In the genomic region with DNA sequence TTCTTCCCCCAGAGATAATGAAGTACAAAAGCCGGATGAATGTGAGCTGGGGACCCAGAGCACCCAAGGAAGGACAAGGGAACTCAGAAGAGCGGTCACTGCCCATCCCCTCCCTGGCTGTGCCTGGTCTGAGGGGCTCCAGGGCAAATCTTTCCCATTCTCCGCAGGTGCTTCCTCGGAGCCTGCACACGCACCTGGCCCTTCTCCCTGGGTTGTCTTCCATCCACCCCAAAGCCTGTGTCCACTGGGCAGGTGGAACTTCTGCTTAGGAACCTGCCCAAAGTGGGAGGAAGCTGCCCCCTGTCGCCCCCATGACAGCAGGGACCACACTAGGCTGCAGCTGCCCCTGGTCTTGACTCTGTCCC, we compare ENCODE assay signal across 24 cellular contexts.
DNase-seq lines count a peak whose midpoint lies in the region; ATAC-seq, FAIRE-seq and TF ChIP-seq lines count a peak whose summit lies in the region.
"Had no signal": no experiment of that assay in that cellular context is flagged by ENCODE, and none has a peak within 500 bp of the region (broad histone marks: within the 10 kb centered on the region; RNA-seq: fewer than 3 reads in every experiment).

No MANE protein-coding gene starts in this region.

- H3K27ac Mint-ChIP-seq in activated CD8-positive, alpha-beta memory T cell treated with anti-CD3 and anti-CD28 coated beads, Interleukin-2, amount 10 ng/mL, durations not matched to agents 7 days and 5 days: no peak overlapping the region
- H3K27ac Mint-ChIP-seq: activated naive CD4-positive, alpha-beta T cell treated with anti-CD3 and anti-CD28 coated beads, Interleukin-2, amount 50 U/mL, for 24 hours; H9; immature natural killer cell; nephron progenitor cell; stimulated activated naive CD8-positive, alpha-beta T cell treated with anti-CD3 and anti-CD28 coated beads, Interleukin-15, amount 100 ng/mL, for 72 hours had no signal

- H3K4me3 ChIP-seq in cardiac muscle cell: no peak overlapping the region
- no peak overlapping the region for H3K4me3 ChIP-seq in kidney (ENCODE audit: low read length in 2 of 2)
- no peak overlapping the region for H3K4me3 ChIP-seq in psoas muscle
- no peak overlapping the region for H3K4me3 ChIP-seq in aorta (ENCODE audit: low read length in 2 of 2)
- H3K4me3 ChIP-seq: A549 had no signal

- intact Hi-C loops in left cardiac atrium (cut with DNase I) (no loop called here), kidney (cut with DNase I) (no loop called here), psoas muscle (cut with DNase I) (no loop called here), aorta (cut with DNase I) (loop anchor here in 1 of 2 donors (5.0 kb wide), 1 partner anchor 47 kb away; no protein-coding TSS in a partner anchor)

- CTCF ChIA-PET in activated CD8-positive, alpha-beta memory T cell treated with anti-CD3 and anti-CD28 coated beads, Interleukin-2, amount 10 ng/mL, durations not matched to agents 7 days and 5 days (lab: Charles Lee): no interaction called here

- no peak overlapping the region for H3K9ac ChIP-seq in kidney (ENCODE audit: low read length in 2 of 2)
- H3K9ac ChIP-seq: KMS-11 had no signal

- WGBS in psoas muscle, 3 donors: 56 to 76% (median 66%) methylated on average over 5 to 6 of the region's 6 CpGs
- 67 to 68% methylated on average over 6 of the region's 6 CpGs for WGBS in aorta, 2 donors

- H3K9me3 Mint-ChIP-seq in activated CD8-positive, alpha-beta memory T cell treated with anti-CD3 and anti-CD28 coated beads, Interleukin-2, amount 10 ng/mL, durations not matched to agents 7 days and 5 days (ENCODE audit: low read depth): no peaks in the 10 kb centered on the region
- H3K9me3 Mint-ChIP-seq: activated naive CD4-positive, alpha-beta T cell treated with anti-CD3 and anti-CD28 coated beads, Interleukin-2, amount 50 U/mL, for 24 hours; activated T-cell treated with anti-CD3 and anti-CD28 coated beads, Interleukin-2, amount 50 U/mL, for 4 hours; H9; immature natural killer cell; nephron progenitor cell; stimulated activated naive CD8-positive, alpha-beta T cell treated with anti-CD3 and anti-CD28 coated beads, Interleukin-15, amount 100 ng/mL, for 72 hours had no signal

- no peak overlapping the region for H3K4me3 Mint-ChIP-seq in activated CD8-positive, alpha-beta memory T cell treated with anti-CD3 and anti-CD28 coated beads, Interleukin-2, amount 10 ng/mL, durations not matched to agents 7 days and 5 days
- H3K4me3 Mint-ChIP-seq: activated naive CD4-positive, alpha-beta T cell treated with anti-CD3 and anti-CD28 coated beads, Interleukin-2, amount 50 U/mL, for 24 hours; activated T-cell treated with anti-CD3 and anti-CD28 coated beads, Interleukin-2, amount 50 U/mL, for 4 hours; H9; immature natural killer cell; nephron progenitor cell; stimulated activated naive CD8-positive, alpha-beta T cell treated with anti-CD3 and anti-CD28 coated beads, Interleukin-15, amount 100 ng/mL, for 72 hours had no signal

- H3K36me3 Mint-ChIP-seq in activated CD8-positive, alpha-beta memory T cell treated with anti-CD3 and anti-CD28 coated beads, Interleukin-2, amount 10 ng/mL, durations not matched to agents 7 days and 5 days: no peaks in the 10 kb centered on the region
- H3K36me3 Mint-ChIP-seq: activated naive CD4-positive, alpha-beta T cell treated with anti-CD3 and anti-CD28 coated beads, Interleukin-2, amount 50 U/mL, for 24 hours; immature natural killer cell had no signal

- no peaks in the 10 kb centered on the region for H3K4me1 Mint-ChIP-seq in activated CD8-positive, alpha-beta memory T cell treated with anti-CD3 and anti-CD28 coated beads, Interleukin-2, amount 10 ng/mL, durations not matched to agents 7 days and 5 days
- H3K4me1 Mint-ChIP-seq: activated naive CD4-positive, alpha-beta T cell treated with anti-CD3 and anti-CD28 coated beads, Interleukin-2, amount 50 U/mL, for 24 hours; immature natural killer cell; stimulated activated naive CD8-positive, alpha-beta T cell treated with anti-CD3 and anti-CD28 coated beads, Interleukin-15, amount 100 ng/mL, for 72 hours had no signal

- H3K9me3 ChIP-seq in cardiac muscle cell (ENCODE audit: low read depth): no peaks in the 10 kb centered on the region
- H3K9me3 ChIP-seq in kidney (ENCODE audit: control insufficient read depth in 1 of 2, low read length in 2 of 2): no peaks in the 10 kb centered on the region
- H3K9me3 ChIP-seq in psoas muscle: peaks cover 3% of the 10 kb centered on the region
- H3K9me3 ChIP-seq in aorta (ENCODE audit: control insufficient read depth, low read length): no peaks in the 10 kb centered on the region
- H3K9me3 ChIP-seq: A549 had no signal

- no peaks in the 10 kb centered on the region for H3K27me3 Mint-ChIP-seq in activated CD8-positive, alpha-beta memory T cell treated with anti-CD3 and anti-CD28 coated beads, Interleukin-2, amount 10 ng/mL, durations not matched to agents 7 days and 5 days

- no peak for TF ChIP-seq CTCF in cardiac muscle cell (IDR thresholded peaks at IDR 0.05; ENCODE audit: low read depth, low read length)
- no peak for TF ChIP-seq CTCF in kidney (IDR thresholded peaks at IDR 0.05; ENCODE audit: borderline replicate concordance, extremely low read depth, insufficient read depth)
- no peak for TF ChIP-seq CTCF in psoas muscle (IDR thresholded peaks at IDR 0.05)

- peak overlapping the region; percentile 94 for H3K27ac ChIP-seq in cardiac muscle cell
- H3K27ac ChIP-seq in kidney (ENCODE audit: low read depth in 2 of 2, low read length in 2 of 2): peak overlapping the region; percentile 82 to 85
- peak overlapping the region; percentile 32 for H3K27ac ChIP-seq in psoas muscle
- peak overlapping the region; percentile 87 to 92 for H3K27ac ChIP-seq in aorta (ENCODE audit: low read depth in 1 of 2, low read length in 2 of 2)
- H3K27ac ChIP-seq: A549, KMS-11 had no signal

- no peak for FAIRE-seq in kidney (lab: Jason Lieb, UNC)
- FAIRE-seq: A549, GM12892 had no signal

- DNase-seq in cardiac muscle cell (ENCODE audit: low read depth in 1 of 2, low spot score in 1 of 2): no peak
- no peak for DNase-seq in left cardiac atrium
- peak; percentile 52 for DNase-seq in kidney
- no peak for DNase-seq in psoas muscle
- DNase-seq in aorta: peak in 1 of 2 donors; percentile 33
- DNase-seq in activated CD8-positive, alpha-beta memory T cell treated with anti-CD3 and anti-CD28 coated beads, Interleukin-2, amount 10 ng/mL, durations not matched to agents 7 days and 5 days: no peak
- DNase-seq: activated CD4-positive, alpha-beta T cell treated with anti-CD3 and anti-CD28 coated beads, Interleukin-2, amount 50 U/mL, for 48 hours; activated T-cell treated with anti-CD3 and anti-CD28 coated beads, Interleukin-2, amount 50 U/mL, for 4 hours; C1 segment of cervical spinal cord; erythroblast; H9; immature natural killer cell; mesendoderm; NCI-H1048; NCI-H2107; NCI-H524; nephron progenitor cell; stimulated activated naive CD8-positive, alpha-beta T cell treated with anti-CD3 and anti-CD28 coated beads, Interleukin-15, amount 100 ng/mL, for 72 hours had no signal

- peaks cover 17% of the 10 kb centered on the region for H3K4me1 ChIP-seq in cardiac muscle cell (ENCODE audit: low read depth)
- H3K4me1 ChIP-seq in kidney (ENCODE audit: control insufficient read depth in 1 of 2, insufficient read depth in 1 of 2, low read depth in 1 of 2, low read length in 2 of 2): peaks cover 3 to 4% of the 10 kb centered on the region in 2 donors
- H3K4me1 ChIP-seq in psoas muscle: no peaks in the 10 kb centered on the region
- no peaks in the 10 kb centered on the region for H3K4me1 ChIP-seq in aorta (ENCODE audit: control insufficient read depth in 1 of 2, insufficient read depth in 2 of 2, low read length in 2 of 2)

- H3K27me3 ChIP-seq in cardiac muscle cell (no peaks in the 10 kb centered on the region), psoas muscle (ENCODE audit: insufficient read depth in 3 of 3, low read length in 2 of 3) (peaks cover 0 to 18% (median 9%) of the 10 kb centered on the region in 3 donors), aorta (ENCODE audit: control insufficient read depth in 1 of 2, insufficient read depth in 2 of 2, low read length in 1 of 2) (no peaks in the 10 kb centered on the region)

- ATAC-seq in left cardiac atrium: no peak
- no peak for ATAC-seq in psoas muscle
- no peak for ATAC-seq in aorta (ENCODE audit: low FRiP score)
- no peak for ATAC-seq in activated CD8-positive, alpha-beta memory T cell treated with anti-CD3 and anti-CD28 coated beads, Interleukin-2, amount 10 ng/mL, durations not matched to agents 7 days and 5 days
- no peak for ATAC-seq in HG03439 (IDR thresholded peaks at IDR 0.05; ENCODE audit: unreplicated experiment)
- no peak for ATAC-seq in HG03342 (IDR thresholded peaks at IDR 0.05; ENCODE audit: unreplicated experiment)
- ATAC-seq: A549; activated T-cell treated with anti-CD3 and anti-CD28 coated beads, Interleukin-2, amount 50 U/mL, for 4 hours; stimulated activated naive CD8-positive, alpha-beta T cell treated with anti-CD3 and anti-CD28 coated beads, Interleukin-15, amount 100 ng/mL, for 72 hours had no signal

- no peaks in the 10 kb centered on the region for H3K36me3 ChIP-seq in cardiac muscle cell
- no peaks in the 10 kb centered on the region for H3K36me3 ChIP-seq in kidney (ENCODE audit: control insufficient read depth in 1 of 2, insufficient read depth in 2 of 2, low read length in 2 of 2)
- no peaks in the 10 kb centered on the region for H3K36me3 ChIP-seq in psoas muscle (ENCODE audit: insufficient read depth in 1 of 2, low read depth in 1 of 2)
- H3K36me3 ChIP-seq in aorta (ENCODE audit: control insufficient read depth in 1 of 2, insufficient read depth in 2 of 2, low read length in 1 of 2): no peaks in the 10 kb centered on the region

Comparison
In these comparisons a context has a peak if more than half of its experiments do, and no peak if none do; other contexts are left out.
1. H3K27ac ChIP-seq: peak in every context shown above with its lines; median percentile 94 in cardiac muscle cell; 90 in aorta; 84 in kidney; 32 in psoas muscle.